ENCODE assay signal across 16 cellular contexts in genomic region chr6:43717389-43717788, GRCh38.
"Had no signal": no experiment of that assay in that cellular context is flagged by ENCODE, and none has a peak within 500 bp of the region (broad histone marks: within the 10 kb centered on the region; RNA-seq: fewer than 3 reads in every experiment).

No MANE protein-coding gene starts in this region.

- H3K4me3 ChIP-seq: cardiac muscle cell, lower lobe of right lung, ovary, SK-N-MC had no signal

- H3K27me3 ChIP-seq: cardiac muscle cell, ovary had no signal

- H3K4me3 Mint-ChIP-seq: activated CD4-positive, alpha-beta memory T cell treated with anti-CD3 and anti-CD28 coated beads for 36 hours; activated CD4-positive, alpha-beta T cell treated with anti-CD3 and anti-CD28 coated beads for 36 hours; activated naive CD4-positive, alpha-beta T cell treated with anti-CD3 and anti-CD28 coated beads, Interleukin-2, amount 10 ng/mL, durations not matched to agents 7 days and 5 days; activated T-cell treated with anti-CD3 and anti-CD28 coated beads, Interleukin-2, amount 50 U/mL, for 24 hours; immature natural killer cell; nephron progenitor cell; type B pancreatic cell had no signal

- H3K36me3 Mint-ChIP-seq: activated CD4-positive, alpha-beta memory T cell treated with anti-CD3 and anti-CD28 coated beads for 36 hours; activated naive CD4-positive, alpha-beta T cell treated with anti-CD3 and anti-CD28 coated beads, Interleukin-2, amount 10 ng/mL, durations not matched to agents 7 days and 5 days; immature natural killer cell; type B pancreatic cell had no signal

- H3K9me3 ChIP-seq: lower lobe of right lung, ovary had no signal

- H3K27ac ChIP-seq: cardiac muscle cell, ovary, SK-N-MC had no signal

- H3K9me3 Mint-ChIP-seq: activated CD4-positive, alpha-beta memory T cell treated with anti-CD3 and anti-CD28 coated beads for 36 hours; activated naive CD4-positive, alpha-beta T cell treated with anti-CD3 and anti-CD28 coated beads, Interleukin-2, amount 10 ng/mL, durations not matched to agents 7 days and 5 days; activated T-cell treated with anti-CD3 and anti-CD28 coated beads, Interleukin-2, amount 50 U/mL, for 24 hours; immature natural killer cell; type B pancreatic cell had no signal

- H3K36me3 ChIP-seq: cardiac muscle cell, lower lobe of right lung, ovary had no signal

- H3K4me1 Mint-ChIP-seq: activated CD4-positive, alpha-beta T cell treated with anti-CD3 and anti-CD28 coated beads for 36 hours; activated naive CD4-positive, alpha-beta T cell treated with anti-CD3 and anti-CD28 coated beads, Interleukin-2, amount 10 ng/mL, durations not matched to agents 7 days and 5 days; immature natural killer cell had no signal

- DNase-seq: activated CD4-positive, alpha-beta memory T cell treated with anti-CD3 and anti-CD28 coated beads for 36 hours; activated CD4-positive, alpha-beta T cell treated with anti-CD3 and anti-CD28 coated beads for 36 hours; activated naive CD4-positive, alpha-beta T cell treated with anti-CD3 and anti-CD28 coated beads, Interleukin-2, amount 10 ng/mL, durations not matched to agents 7 days and 5 days; activated T-cell treated with anti-CD3 and anti-CD28 coated beads, Interleukin-2, amount 50 U/mL, for 24 hours; glutamatergic neuron; immature natural killer cell; lower lobe of right lung; nephron progenitor cell; retina; stimulated activated CD4-positive, alpha-beta T cell treated with anti-CD3 and anti-CD28 coated beads, Interleukin-15, amount 100 ng/mL, for 24 hours; stimulated activated CD4-positive, alpha-beta T cell treated with anti-CD3 and anti-CD28 coated beads, Interleukin-4, amount 100 ng/mL, for 24 hours; stimulated activated naive CD4-positive, alpha-beta T cell treated with Interleukin-2 at 50 U/mL for 16 hours had no signal

- H3K27ac Mint-ChIP-seq: activated CD4-positive, alpha-beta memory T cell treated with anti-CD3 and anti-CD28 coated beads for 36 hours; activated CD4-positive, alpha-beta T cell treated with anti-CD3 and anti-CD28 coated beads for 36 hours; activated naive CD4-positive, alpha-beta T cell treated with anti-CD3 and anti-CD28 coated beads, Interleukin-2, amount 10 ng/mL, durations not matched to agents 7 days and 5 days; activated T-cell treated with anti-CD3 and anti-CD28 coated beads, Interleukin-2, amount 50 U/mL, for 24 hours; immature natural killer cell; nephron progenitor cell; type B pancreatic cell had no signal

- ATAC-seq: activated CD4-positive, alpha-beta T cell treated with anti-CD3 and anti-CD28 coated beads for 36 hours had no signal
